In genomic region chr7:4790516-4790991, GRCh38 we compare ENCODE assay signal across 17 cellular contexts. TPM values are rescaled to one million over a fixed set of nuclear protein-coding genes. Genes with fewer than 3 reads are reported as not detected.
DNase-seq lines count a peak whose midpoint lies in the region; ATAC-seq and TF ChIP-seq lines count a peak whose summit lies in the region.
"Had no signal": no experiment of that assay in that cellular context is flagged by ENCODE, and none has a peak within 500 bp of the region (broad histone marks: within the 10 kb centered on the region; RNA-seq: fewer than 3 reads in every experiment).

No MANE protein-coding gene starts in this region.

- peaks cover 5% of the 10 kb centered on the region for H3K4me1 Mint-ChIP-seq in WTC11

- H3K4me2 ChIP-seq in SK-N-SH (no peak overlapping the region), osteoblast (ENCODE audit: insufficient read depth, low read length) (no peak overlapping the region)
- H3K4me2 ChIP-seq: A549 had no signal

- 97% methylated on average over 14 of the region's 24 CpGs for WGBS in SK-N-SH (ENCODE audit: low lambda C conversion rate)

- POLR2A ChIA-PET in SK-N-SH (lab: Yijun Ruan, JAX), result no interaction called here
- POLR2A ChIA-PET in WTC11 (lab: Charles Lee), result no interaction called here

- no peak overlapping the region for H3K27ac Mint-ChIP-seq in WTC11
- H3K27ac Mint-ChIP-seq: CD8-positive, alpha-beta T cell had no signal

- peaks cover 21 to 64% of the 10 kb centered on the region in 2 experiments for H3K36me3 ChIP-seq in SK-N-SH (replicated peaks in 1 of 2; ENCODE audit: control insufficient read depth in 1 of 2, insufficient read depth in 2 of 2, low read length in 1 of 2)
- peaks cover 17% of the 10 kb centered on the region for H3K36me3 ChIP-seq in osteoblast (ENCODE audit: insufficient read depth, low read length)
- H3K36me3 ChIP-seq in left ventricle myocardium inferior, result peaks cover 63% of the 10 kb centered on the region

- no peak for ATAC-seq in SK-N-SH treated with all-trans-retinoic acid at 6 μM for 48 hours
- ATAC-seq in WTC11, result no peak
- ATAC-seq: A549; CD8-positive, alpha-beta T cell had no signal

- H3K4me1 ChIP-seq in SK-N-SH (ENCODE audit: control insufficient read depth in 1 of 2, insufficient read depth in 2 of 2, low read depth in 1 of 2, low read length in 1 of 2) (no peaks in the 10 kb centered on the region), osteoblast (ENCODE audit: insufficient read depth, low read length) (peaks cover 5% of the 10 kb centered on the region), left ventricle myocardium inferior (peaks cover 17% of the 10 kb centered on the region)
- H3K4me1 ChIP-seq: A549, HAP-1 had no signal

- no peaks in the 10 kb centered on the region for H3K27me3 Mint-ChIP-seq in WTC11 (ENCODE audit: low read depth)

- no peak overlapping the region for H2AFZ ChIP-seq in SK-N-SH (ENCODE audit: low read depth)
- H2AFZ ChIP-seq in osteoblast (ENCODE audit: low read length), result no peak overlapping the region
- H2AFZ ChIP-seq: GM23248 had no signal

- no peaks in the 10 kb centered on the region for H3K9me3 Mint-ChIP-seq in WTC11

- TF ChIP-seq CTCF in SK-N-SH (IDR thresholded peaks at IDR 0.05) (no peak), dorsolateral prefrontal cortex (IDR thresholded peaks at IDR 0.05 in 54 of 56, conservative IDR thresholded peaks at IDR 0.05 in 2 of 56; ENCODE audit: low read depth in 1 of 56, partially characterized antibody in 56 of 56) (no peak), osteoblast (IDR thresholded peaks at IDR 0.05; ENCODE audit: extremely low read depth, low read depth, low read length) (no peak), WTC11 (IDR thresholded peaks at IDR 0.05) (no peak), left ventricle myocardium inferior (IDR thresholded peaks at IDR 0.05; ENCODE audit: borderline replicate concordance) (no peak)

- no peaks in the 10 kb centered on the region for H3K9me3 ChIP-seq in SK-N-SH
- H3K9me3 ChIP-seq in osteoblast (ENCODE audit: low read depth, low read length), result no peaks in the 10 kb centered on the region
- no peaks in the 10 kb centered on the region for H3K9me3 ChIP-seq in left ventricle myocardium inferior (replicated peaks)
- H3K9me3 ChIP-seq: A549, HAP-1 had no signal

- H3K27ac ChIP-seq in SK-N-SH (ENCODE audit: low read depth in 2 of 2, low read length in 1 of 2) (no peak overlapping the region), dorsolateral prefrontal cortex (peak overlapping the region in 30 of 59 donors; percentile 1 to 82 (median 56)), osteoblast (ENCODE audit: low read depth, low read length) (no peak overlapping the region), left ventricle myocardium inferior (replicated peaks) (no peak overlapping the region)
- H3K27ac ChIP-seq: 22Rv1, A549, GM23248, HL-60 had no signal

- no peaks in the 10 kb centered on the region for H3K9me2 ChIP-seq in SK-N-SH

- H4K20me1 ChIP-seq in SK-N-SH (ENCODE audit: insufficient read depth) (no peaks in the 10 kb centered on the region), osteoblast (ENCODE audit: insufficient read depth, low read length) (no peaks in the 10 kb centered on the region)

- no peak overlapping the region for H3K4me3 ChIP-seq in SK-N-SH (ENCODE audit: low read depth in 2 of 2, low read length in 1 of 2)
- no peak overlapping the region for H3K4me3 ChIP-seq in dorsolateral prefrontal cortex
- H3K4me3 ChIP-seq in osteoblast (ENCODE audit: insufficient read depth, low read length), result no peak overlapping the region
- no peak overlapping the region for H3K4me3 ChIP-seq in left ventricle myocardium inferior
- H3K4me3 ChIP-seq: A549, GM23248, HAP-1 had no signal

- H3K27me3 ChIP-seq in SK-N-SH (ENCODE audit: insufficient read depth) (no peaks in the 10 kb centered on the region), dorsolateral prefrontal cortex (no peaks in the 10 kb centered on the region), osteoblast (ENCODE audit: insufficient read depth, low read length) (no peaks in the 10 kb centered on the region), left ventricle myocardium inferior (ENCODE audit: low read depth) (no peaks in the 10 kb centered on the region)
- H3K27me3 ChIP-seq: BLaER1 treated with 17β-estradiol and CSF1 and Interleukin-3, amounts not matched to agents 10 nM and 100 nM had no signal

- H3F3A ChIP-seq in SK-N-SH (replicated peaks; ENCODE audit: insufficient read depth), result no peaks in the 10 kb centered on the region

- intact Hi-C loops in dorsolateral prefrontal cortex (cut with DNase I) (no loop called here), left ventricle myocardium inferior (cut with micrococcal nuclease) (loop anchor here (10.0 kb wide), 1 partner anchor 294 kb away; no protein-coding TSS in a partner anchor)

- no peak for TF ChIP-seq RAD21 in SK-N-SH (IDR thresholded peaks at IDR 0.05; ENCODE audit: low read length)

- DNase-seq in SK-N-SH (no peak), dorsolateral prefrontal cortex (no peak), osteoblast (ENCODE audit: insufficient read length, low spot score, missing footprints) (peak; percentile 79), GF-D8 (lab: John Stamatoyannopoulos, UW) (no peak), WTC11 (ENCODE audit: low spot score) (no peak), left ventricle myocardium inferior (no peak)
- DNase-seq: AML-193; Calu3; CD8-positive, alpha-beta T cell; DMS79 treated with DMSO at 0.1 percent for 48 hours; GM23248 had no signal

- H3K4me3 Mint-ChIP-seq in WTC11, result no peak overlapping the region
- H3K4me3 Mint-ChIP-seq: CD8-positive, alpha-beta T cell had no signal

- H3K79me2 ChIP-seq in SK-N-SH (ENCODE audit: insufficient read depth) (no peaks in the 10 kb centered on the region), osteoblast (ENCODE audit: insufficient read depth, low read length) (no peaks in the 10 kb centered on the region)

- H3K9ac ChIP-seq in SK-N-SH, result no peak overlapping the region
- H3K9ac ChIP-seq: GM23248 had no signal

- TF ChIP-seq EP300 in SK-N-SH (IDR thresholded peaks at IDR 0.05; ENCODE audit: borderline replicate concordance in 1 of 2, low read depth in 1 of 2, low read length in 1 of 2), result no peak

- CTCF ChIA-PET in SK-N-SH (lab: Yijun Ruan, JAX), result interaction anchor here (2.8 to 5.2 kb wide), 3 partner anchors 14 to 295 kb away, joined by 10 to 31 read pairs (median 26); partner anchors contain the start of genes AP5Z1 and RADIL
- CTCF ChIA-PET in WTC11 (lab: Charles Lee), result interaction anchor here (2.8 to 4.2 kb wide), 2 partner anchors 94 to 183 kb away, joined by 29 to 72 read pairs; partner anchors contain the start of gene RADIL

- peaks cover 3% of the 10 kb centered on the region; the same call in 1 of the 2 replicates for H3K36me3 Mint-ChIP-seq in WTC11

TF ChIP-seq in SK-N-SH, 30 proteins besides CTCF, POLR2A, EP300 and RAD21:
- TF ChIP-seq POLR2AphosphoS5 (IDR thresholded peaks at IDR 0.05; ENCODE audit: low read depth, low read length) (0 out of 2 replicates have a peak, but pooled peaks have one; percentile 9), ELF1 (IDR thresholded peaks at IDR 0.05) (no peak)

TF ChIP-seq in SK-N-SH treated with all-trans-retinoic acid at 6 μM for 48 hours, 23 proteins besides CTCF, POLR2A, EP300 and RAD21 (continues in another document):
- no peak for TF ChIP-seq ZFP3 (CRISPR knock-in tag; IDR thresholded peaks at IDR 0.05)

TF ChIP-seq in WTC11, 78 proteins besides CTCF, POLR2A, EP300 and RAD21 (continues in another document):
- TF ChIP-seq PRRX2 (CRISPR knock-in tag; IDR thresholded peaks at IDR 0.05) (no peak), ELF4 (CRISPR knock-in tag; IDR thresholded peaks at IDR 0.05; ENCODE audit: low read depth) (no peak), TCF7 (CRISPR knock-in tag; IDR thresholded peaks at IDR 0.05; ENCODE audit: low read depth) (no peak), ETV6 (CRISPR knock-in tag; IDR thresholded peaks at IDR 0.05) (no peak), FOXP1 (CRISPR knock-in tag; IDR thresholded peaks at IDR 0.05; ENCODE audit: borderline replicate concordance) (no peak), TEAD4 (CRISPR knock-in tag; IDR thresholded peaks at IDR 0.05) (no peak), ATF3 (CRISPR knock-in tag; conservative IDR thresholded peaks at IDR 0.05) (no peak), PREB (CRISPR knock-in tag; IDR thresholded peaks at IDR 0.05; ENCODE audit: borderline replicate concordance) (no peak)

RNA-seq across cellular contexts. Expression of gene AP5Z1, which starts 15.1 kb away (rescaled TPM):
- polyA plus RNA-seq in SK-N-SH (2012; rRNA removed), result 29.5 and 36.7 TPM in 2 replicates
- 5.5 and 11.0 TPM in 2 replicates for polyA plus RNA-seq in SK-N-SH (2012; cell fraction: cytosol; rRNA removed)
- polyA plus RNA-seq in SK-N-SH (2012; cell fraction: nucleus; rRNA removed), result 159 and 241 TPM in 2 replicates
- total RNA-seq in dorsolateral prefrontal cortex, result 10 to 100 TPM; 24.1 to 55.6 (median 34.6) TPM
- 63.9 and 73.1 TPM in 2 replicates for total RNA-seq in osteoblast
- 25.6 to 29.4 TPM (median 27.9 TPM) in 3 replicates for total RNA-seq in WTC11 (2021)
- total RNA-seq in left ventricle myocardium inferior, result 13.4 TPM

Comparison
In these comparisons a context has a peak if more than half of its experiments do, and no peak if none do; other contexts are left out.
1. H3K27ac ChIP-seq: peak in dorsolateral prefrontal cortex (30 of 59); none in SK-N-SH (0 of 2), osteoblast (single experiment) and left ventricle myocardium inferior (single experiment).